Comparison of ENCODE assay signal across 29 cellular contexts in the genomic region with DNA sequence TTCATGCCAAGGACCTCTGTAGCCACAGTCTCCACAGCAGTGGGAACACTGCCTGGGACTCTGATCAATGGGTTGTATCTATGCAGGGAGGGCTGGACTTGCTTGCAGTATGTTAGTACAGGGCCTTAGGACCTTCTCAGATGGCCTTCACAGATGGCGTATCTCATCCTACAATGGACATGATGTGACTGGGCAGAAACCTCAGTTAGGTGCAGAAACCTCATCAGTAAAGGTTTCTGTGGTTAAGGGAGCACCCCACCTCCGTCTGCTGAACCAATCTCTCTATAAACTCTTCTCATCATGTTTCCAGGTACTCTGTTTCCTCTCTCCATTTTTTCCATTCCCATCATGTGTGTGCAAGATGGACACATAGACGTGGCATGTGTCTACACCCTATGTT.
"Had no signal": no experiment of that assay in that cellular context is flagged by ENCODE, and none has a peak within 500 bp of the region (broad histone marks: within the 10 kb centered on the region; RNA-seq: fewer than 3 reads in every experiment).

No MANE protein-coding gene starts in this region.

- H3K4me3 ChIP-seq: stomach, suprapubic skin, testis, thoracic aorta, thyroid gland, tibial artery, tibial nerve, transverse colon, upper lobe of left lung, upper lobe of right lung, uterus, vagina had no signal

- H3K9me3 ChIP-seq: suprapubic skin, testis, thoracic aorta, thyroid gland, tibial artery, transverse colon, upper lobe of right lung, uterus, vagina had no signal

- ATAC-seq: stimulated activated effector memory CD8-positive, alpha-beta T cell treated with anti-CD3 and anti-CD28 coated beads, Interleukin-12 subunit alpha, Interleukin-12 subunit beta, amount 100 ng/mL, for 72 hours; stimulated activated memory B cell treated with anti-CD40 and anti-IgM and Interleukin-4, amounts not matched to agents 10 μg/mL and 1 μg/mL and 100 μg/mL, for 72 hours; stimulated activated naive B cell treated with anti-CD40 and anti-IgM and Interleukin-4, amounts not matched to agents 10 μg/mL and 1 μg/mL and 100 μg/mL, for 72 hours; stimulated activated naive CD8-positive, alpha-beta T cell treated with anti-CD3 and anti-CD28 coated beads, Interleukin-15, amount 100 ng/mL, for 72 hours; stimulated activated naive CD8-positive, alpha-beta T cell treated with anti-CD3 and anti-CD28 coated beads, Interleukin-15, Interleukin-2, amounts not matched to agents 100 U/mL and 50 U/mL, for 24 hours; upper lobe of right lung had no signal

- H3K36me3 Mint-ChIP-seq: stimulated activated effector memory CD8-positive, alpha-beta T cell treated with anti-CD3 and anti-CD28 coated beads, Interleukin-12 subunit alpha, Interleukin-12 subunit beta, amount 100 ng/mL, for 72 hours; stimulated activated memory B cell treated with anti-CD40 and anti-IgM and Interleukin-4, amounts not matched to agents 10 μg/mL and 1 μg/mL and 100 μg/mL, for 72 hours; type B pancreatic cell had no signal

- H3K36me3 ChIP-seq: stomach, suprapubic skin, thoracic aorta, thyroid gland, tibial artery, tibial nerve, transverse colon, upper lobe of left lung, upper lobe of right lung, uterus, vagina had no signal

- H3K4me1 ChIP-seq: stomach, suprapubic skin, testis, thyroid gland, tibial artery, transverse colon had no signal

- FAIRE-seq: urothelium cell line had no signal

- H3K27me3 ChIP-seq: suprapubic skin, testis, thyroid gland, tibial artery, tibial nerve, transverse colon, upper lobe of left lung, upper lobe of right lung, uterus, vagina had no signal

- H3K27ac ChIP-seq: stomach, suprapubic skin, testis, thoracic aorta, thyroid gland, tibial artery, tibial nerve, transverse colon, upper lobe of left lung, upper lobe of right lung, uterus, vagina had no signal

- H3K4me1 Mint-ChIP-seq: stimulated activated naive CD8-positive, alpha-beta T cell treated with anti-CD3 and anti-CD28 coated beads, Interleukin-15, amount 100 ng/mL, for 72 hours had no signal

- H3K27ac Mint-ChIP-seq: stimulated activated effector memory CD8-positive, alpha-beta T cell treated with anti-CD3 and anti-CD28 coated beads, Interleukin-12 subunit alpha, Interleukin-12 subunit beta, amount 100 ng/mL, for 72 hours; stimulated activated memory B cell treated with anti-CD40 and anti-IgM and Interleukin-4, amounts not matched to agents 10 μg/mL and 1 μg/mL and 100 μg/mL, for 72 hours; stimulated activated naive B cell treated with anti-CD40 and anti-IgM and Interleukin-4, amounts not matched to agents 10 μg/mL and 1 μg/mL and 100 μg/mL, for 72 hours; stimulated activated naive CD8-positive, alpha-beta T cell treated with anti-CD3 and anti-CD28 coated beads, Interleukin-15, amount 100 ng/mL, for 72 hours; stimulated activated naive CD8-positive, alpha-beta T cell treated with anti-CD3 and anti-CD28 coated beads, Interleukin-15, Interleukin-2, amounts not matched to agents 100 ng/mL and 50 ng/mL, for 24 hours; type B pancreatic cell had no signal

- DNase-seq: stimulated activated CD4-positive, alpha-beta T cell treated with anti-CD3 and anti-CD28 coated beads, Interleukin-2, amount 100 ng/mL, for 48 hours; stimulated activated CD4-positive, alpha-beta T cell treated with anti-CD3 and anti-CD28 coated beads, Interleukin-4, amount 100 ng/mL, for 1 hour; stimulated activated CD4-positive, alpha-beta T cell treated with anti-CD3 and anti-CD28 coated beads, Interleukin-4, amount 100 ng/mL, for 24 hours; stimulated activated CD4-positive, alpha-beta T cell treated with anti-CD3 and anti-CD28 coated beads, Interleukin-4, amount 100 ng/mL, for 4 hours; stimulated activated CD8-positive, alpha-beta memory T cell treated with anti-CD3 and anti-CD28 coated beads, Interleukin-4, amount 100 ng/mL, for 48 hours; stimulated activated naive B cell treated with anti-CD40 and anti-IgM and Interleukin-4, amounts not matched to agents 10 μg/mL and 1 μg/mL and 100 μg/mL, for 72 hours; stimulated activated naive CD4-positive, alpha-beta T cell; stimulated activated naive CD4-positive, alpha-beta T cell treated with Interleukin-2 at 50 U/mL for 16 hours; stimulated activated naive CD8-positive, alpha-beta T cell treated with anti-CD3 and anti-CD28 coated beads, Interleukin-15, amount 100 ng/mL, for 72 hours; stimulated activated naive CD8-positive, alpha-beta T cell treated with anti-CD3 and anti-CD28 coated beads, Interleukin-15, Interleukin-2, amounts not matched to agents 100 U/mL and 50 U/mL, for 24 hours; stomach; substantia nigra; testis; thyroid gland; tibial artery; transverse colon; trophoblast cell; upper lobe of left lung; upper lobe of right lung; uterus had no signal

- H3K4me3 Mint-ChIP-seq: stimulated activated effector memory CD8-positive, alpha-beta T cell treated with anti-CD3 and anti-CD28 coated beads, Interleukin-12 subunit alpha, Interleukin-12 subunit beta, amount 100 ng/mL, for 72 hours; stimulated activated memory B cell treated with anti-CD40 and anti-IgM and Interleukin-4, amounts not matched to agents 10 μg/mL and 1 μg/mL and 100 μg/mL, for 72 hours; stimulated activated naive B cell treated with anti-CD40 and anti-IgM and Interleukin-4, amounts not matched to agents 10 μg/mL and 1 μg/mL and 100 μg/mL, for 72 hours; stimulated activated naive CD8-positive, alpha-beta T cell treated with anti-CD3 and anti-CD28 coated beads, Interleukin-15, amount 100 ng/mL, for 72 hours; stimulated activated naive CD8-positive, alpha-beta T cell treated with anti-CD3 and anti-CD28 coated beads, Interleukin-15, Interleukin-2, amounts not matched to agents 100 ng/mL and 50 ng/mL, for 24 hours; type B pancreatic cell had no signal
